8 cellular contexts compared by ENCODE assay signal in genomic region chr10:59880976-59881510, GRCh38. TPM values are rescaled to one million over a fixed set of nuclear protein-coding genes. Genes with fewer than 3 reads are reported as not detected.
DNase-seq lines count a peak whose midpoint lies in the region; ATAC-seq and TF ChIP-seq lines count a peak whose summit lies in the region.

No MANE protein-coding gene starts in this region.

- peak overlapping the region; percentile 71 for H3K4me3 Mint-ChIP-seq in T-helper 2 cell treated with Interferon-gamma antibody and Interleukin-4, amounts not matched to agents 5 μg/mL and 100 μg/mL, for 36 hours

- DNase-seq in T-helper 2 cell treated with Interferon-gamma antibody and Interleukin-4, amounts not matched to agents 5 μg/mL and 100 μg/mL, for 36 hours (ENCODE audit: low spot score), result peak; percentile 91
- DNase-seq in left lung (no peak), NCI-H1436 (lab: John Stamatoyannopoulos, UW) (no peak), putamen (ENCODE audit: low spot score) (no peak), ureter (ENCODE audit: low spot score) (no peak), SJCRH30 (no peak)

- H3K36me3 ChIP-seq in left lung (no peaks in the 10 kb centered on the region), SJCRH30 (no peaks in the 10 kb centered on the region)

- no peak for TF ChIP-seq CTCF in GM12875 (IDR thresholded peaks at IDR 0.05; ENCODE audit: borderline replicate concordance, insufficient read depth, low read depth, low read length)
- no peak for TF ChIP-seq CTCF in left lung (IDR thresholded peaks at IDR 0.05)

- no peaks in the 10 kb centered on the region for H3K9me3 Mint-ChIP-seq in T-helper 2 cell treated with Interferon-gamma antibody and Interleukin-4, amounts not matched to agents 5 μg/mL and 100 μg/mL, for 36 hours

- H3K36me3 Mint-ChIP-seq in T-helper 2 cell treated with Interferon-gamma antibody and Interleukin-4, amounts not matched to agents 5 μg/mL and 100 μg/mL, for 36 hours (ENCODE audit: low read depth), result peaks cover 8% of the 10 kb centered on the region

- H3K27ac Mint-ChIP-seq in T-helper 2 cell treated with Interferon-gamma antibody and Interleukin-4, amounts not matched to agents 5 μg/mL and 100 μg/mL, for 36 hours, result peak overlapping the region; percentile 87

- no peaks in the 10 kb centered on the region for H3K27me3 Mint-ChIP-seq in T-helper 2 cell treated with Interferon-gamma antibody and Interleukin-4, amounts not matched to agents 5 μg/mL and 100 μg/mL, for 36 hours (ENCODE audit: low read depth)

- H3K4me1 ChIP-seq in left lung (peaks cover 8 to 45% of the 10 kb centered on the region in 2 donors), SJCRH30 (no peaks in the 10 kb centered on the region)

- peaks cover 70% of the 10 kb centered on the region for H3K4me1 Mint-ChIP-seq in T-helper 2 cell treated with Interferon-gamma antibody and Interleukin-4, amounts not matched to agents 5 μg/mL and 100 μg/mL, for 36 hours (ENCODE audit: low read depth)

- H3K27ac ChIP-seq in left lung (peak overlapping the region; percentile 48 to 66), SJCRH30 (no peak overlapping the region)

- ATAC-seq in GM21825 (IDR thresholded peaks at IDR 0.05; ENCODE audit: unreplicated experiment) (peak; percentile 67), left lung (no peak)

- intact Hi-C loops in left lung (cut with DNase I), result no loop called here

- H3K4me3 ChIP-seq in GM12875 (ENCODE audit: low read depth, low read length) (peak overlapping the region; percentile 3), left lung (no peak overlapping the region), SJCRH30 (no peak overlapping the region)

- H3K9me3 ChIP-seq in left lung (no peaks in the 10 kb centered on the region), SJCRH30 (replicated peaks) (no peaks in the 10 kb centered on the region)

- H3K27me3 ChIP-seq in left lung, result no peaks in the 10 kb centered on the region
- no peaks in the 10 kb centered on the region for H3K27me3 ChIP-seq in SJCRH30

RNA-seq across cellular contexts. Expression of gene CCDC6, which starts 25.3 kb away (rescaled TPM):
- total RNA-seq in left lung, result 10 to 100 TPM; 55.9 to 76.6 TPM
- total RNA-seq in ureter, result 64.5 TPM
- total RNA-seq in SJCRH30 (2014; rRNA removed; shearing (Covaris generic)), result 18.2 and 19.1 TPM in 2 replicates
